1 cellular context compared by ENCODE assay signal in the genomic region with DNA sequence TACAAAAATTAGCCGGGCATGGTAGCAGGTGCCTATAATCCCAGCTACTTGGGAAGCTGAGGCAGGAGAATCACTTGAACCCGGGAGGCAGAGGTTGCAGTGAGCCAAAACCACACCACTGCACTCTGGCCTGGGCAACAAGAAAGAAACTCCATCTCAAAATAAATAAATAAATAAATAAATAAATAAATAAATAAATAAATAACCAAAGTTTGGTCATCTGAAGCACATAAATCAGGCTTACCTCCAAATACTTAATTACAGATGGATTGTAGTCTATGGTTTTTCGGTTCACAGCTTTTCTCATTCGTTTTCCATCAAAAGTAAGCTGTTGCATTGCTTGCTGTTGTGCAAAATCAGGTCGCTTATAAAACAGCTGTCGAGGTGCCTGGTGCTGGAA.
TF ChIP-seq lines count a peak whose summit lies in the region.

No MANE protein-coding gene starts in this region.

TF ChIP-seq in HEK293, 187 proteins besides CTCF, POLR2A, EP300 and RAD21:
- TF ChIP-seq ZNF501 (tag by site-specific recombination; IDR thresholded peaks at IDR 0.05) (0 out of 2 replicates have a peak, but pooled peaks have one; percentile 28), ZNF518A (tag by site-specific recombination; conservative IDR thresholded peaks at IDR 0.05; ENCODE audit: low read depth) (peak; percentile 87), ZBTB11 (tag by site-specific recombination; conservative IDR thresholded peaks at IDR 0.05; ENCODE audit: low read depth) (peak; percentile 60), GLI2 (tag by site-specific recombination; IDR thresholded peaks at IDR 0.05; ENCODE audit: borderline replicate concordance, low read depth) (peak; percentile 42; the same call in 1 of the 2 replicates), ZNF140 (tag by site-specific recombination; IDR thresholded peaks at IDR 0.05) (peak; percentile 76; the same call in 1 of the 2 replicates), ZNF354C (tag by site-specific recombination; IDR thresholded peaks at IDR 0.05; ENCODE audit: borderline replicate concordance, low read depth) (0 out of 2 replicates have a peak, but pooled peaks have one; percentile 63), ZNF433 (tag by site-specific recombination; IDR thresholded peaks at IDR 0.05; ENCODE audit: low read depth) (peak; percentile 40; the same call in 1 of the 2 replicates), ZNF560 (tag by site-specific recombination; IDR thresholded peaks at IDR 0.05; ENCODE audit: borderline replicate concordance) (0 out of 2 replicates have a peak, but pooled peaks have one; percentile 17), ZNF366 (tag by site-specific recombination; conservative IDR thresholded peaks at IDR 0.05) (peak; percentile 35; the same call in 1 of the 2 replicates), ZXDB (tag by site-specific recombination; IDR thresholded peaks at IDR 0.05) (0 out of 2 replicates have a peak, but pooled peaks have one; percentile 45), ZNF404 (tag by site-specific recombination; IDR thresholded peaks at IDR 0.05) (0 out of 2 replicates have a peak, but pooled peaks have one; percentile 43), MZF1 (tag by site-specific recombination; IDR thresholded peaks at IDR 0.05; ENCODE audit: borderline replicate concordance) (peak; percentile 21; the same call in 1 of the 2 replicates), KLF7 (tag by site-specific recombination; IDR thresholded peaks at IDR 0.05; ENCODE audit: borderline replicate concordance) (peak; percentile 58; the same call in 1 of the 2 replicates), ZNF555 (tag by site-specific recombination; conservative IDR thresholded peaks at IDR 0.05) (peak; percentile 78), ZNF19 (tag by site-specific recombination; IDR thresholded peaks at IDR 0.05; ENCODE audit: low read depth) (0 out of 2 replicates have a peak, but pooled peaks have one; percentile 20), ZNF558 (tag by site-specific recombination; IDR thresholded peaks at IDR 0.05) (0 out of 2 replicates have a peak, but pooled peaks have one; percentile 56), ZNF202 (tag by site-specific recombination; IDR thresholded peaks at IDR 0.05; ENCODE audit: borderline replicate concordance) (peak; percentile 79; the same call in 1 of the 2 replicates), ZNF138 (tag by site-specific recombination; IDR thresholded peaks at IDR 0.05; ENCODE audit: borderline replicate concordance) (0 out of 2 replicates have a peak, but pooled peaks have one; percentile 43), ZNF623 (tag by site-specific recombination; IDR thresholded peaks at IDR 0.05) (peak; percentile 75), ZNF394 (tag by site-specific recombination; IDR thresholded peaks at IDR 0.05; ENCODE audit: borderline replicate concordance) (peak; percentile 97), ZFP37 (tag by site-specific recombination; IDR thresholded peaks at IDR 0.05) (0 out of 2 replicates have a peak, but pooled peaks have one; percentile 35), ZNF266 (tag by site-specific recombination; IDR thresholded peaks at IDR 0.05; ENCODE audit: low read depth) (peak; percentile 67; the same call in 1 of the 2 replicates), ZNF292 (tag by site-specific recombination; IDR thresholded peaks at IDR 0.05; ENCODE audit: borderline replicate concordance, low read depth) (0 out of 2 replicates have a peak, but pooled peaks have one; percentile 37), ZNF426 (tag by site-specific recombination; IDR thresholded peaks at IDR 0.05) (peak; percentile 89), ZBTB8A (tag by site-specific recombination; IDR thresholded peaks at IDR 0.05) (peak; percentile 72), ZBTB21 (tag by site-specific recombination; IDR thresholded peaks at IDR 0.05) (peak; percentile 33; the same call in 1 of the 2 replicates), ZNF654 (tag by site-specific recombination; IDR thresholded peaks at IDR 0.05; ENCODE audit: low read depth) (peak; percentile 35; the same call in 1 of the 2 replicates), ZNF510 (tag by site-specific recombination; IDR thresholded peaks at IDR 0.05; ENCODE audit: insufficient replicate concordance) (peak; percentile 76)
- TF ChIP-seq, protein P1, sequence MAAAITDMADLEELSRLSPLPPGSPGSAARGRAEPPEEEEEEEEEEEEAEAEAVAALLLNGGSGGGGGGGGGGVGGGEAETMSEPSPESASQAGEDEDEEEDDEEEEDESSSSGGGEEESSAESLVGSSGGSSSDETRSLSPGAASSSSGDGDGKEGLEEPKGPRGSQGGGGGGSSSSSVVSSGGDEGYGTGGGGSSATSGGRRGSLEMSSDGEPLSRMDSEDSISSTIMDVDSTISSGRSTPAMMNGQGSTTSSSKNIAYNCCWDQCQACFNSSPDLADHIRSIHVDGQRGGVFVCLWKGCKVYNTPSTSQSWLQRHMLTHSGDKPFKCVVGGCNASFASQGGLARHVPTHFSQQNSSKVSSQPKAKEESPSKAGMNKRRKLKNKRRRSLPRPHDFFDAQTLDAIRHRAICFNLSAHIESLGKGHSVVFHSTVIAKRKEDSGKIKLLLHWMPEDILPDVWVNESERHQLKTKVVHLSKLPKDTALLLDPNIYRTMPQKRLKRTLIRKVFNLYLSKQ (tag by site-specific recombination; IDR thresholded peaks at IDR 0.05; ENCODE audit: borderline replicate concordance) = 0 out of 2 replicates have a peak, but pooled peaks have one; percentile 46
- TF ChIP-seq, protein P2, sequence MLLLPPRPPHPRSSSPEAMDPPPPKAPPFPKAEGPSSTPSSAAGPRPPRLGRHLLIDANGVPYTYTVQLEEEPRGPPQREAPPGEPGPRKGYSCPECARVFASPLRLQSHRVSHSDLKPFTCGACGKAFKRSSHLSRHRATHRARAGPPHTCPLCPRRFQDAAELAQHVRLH (tag by site-specific recombination; IDR thresholded peaks at IDR 0.05) = 0 out of 2 replicates have a peak, but pooled peaks have one; percentile 47
- TF ChIP-seq, protein P3, sequence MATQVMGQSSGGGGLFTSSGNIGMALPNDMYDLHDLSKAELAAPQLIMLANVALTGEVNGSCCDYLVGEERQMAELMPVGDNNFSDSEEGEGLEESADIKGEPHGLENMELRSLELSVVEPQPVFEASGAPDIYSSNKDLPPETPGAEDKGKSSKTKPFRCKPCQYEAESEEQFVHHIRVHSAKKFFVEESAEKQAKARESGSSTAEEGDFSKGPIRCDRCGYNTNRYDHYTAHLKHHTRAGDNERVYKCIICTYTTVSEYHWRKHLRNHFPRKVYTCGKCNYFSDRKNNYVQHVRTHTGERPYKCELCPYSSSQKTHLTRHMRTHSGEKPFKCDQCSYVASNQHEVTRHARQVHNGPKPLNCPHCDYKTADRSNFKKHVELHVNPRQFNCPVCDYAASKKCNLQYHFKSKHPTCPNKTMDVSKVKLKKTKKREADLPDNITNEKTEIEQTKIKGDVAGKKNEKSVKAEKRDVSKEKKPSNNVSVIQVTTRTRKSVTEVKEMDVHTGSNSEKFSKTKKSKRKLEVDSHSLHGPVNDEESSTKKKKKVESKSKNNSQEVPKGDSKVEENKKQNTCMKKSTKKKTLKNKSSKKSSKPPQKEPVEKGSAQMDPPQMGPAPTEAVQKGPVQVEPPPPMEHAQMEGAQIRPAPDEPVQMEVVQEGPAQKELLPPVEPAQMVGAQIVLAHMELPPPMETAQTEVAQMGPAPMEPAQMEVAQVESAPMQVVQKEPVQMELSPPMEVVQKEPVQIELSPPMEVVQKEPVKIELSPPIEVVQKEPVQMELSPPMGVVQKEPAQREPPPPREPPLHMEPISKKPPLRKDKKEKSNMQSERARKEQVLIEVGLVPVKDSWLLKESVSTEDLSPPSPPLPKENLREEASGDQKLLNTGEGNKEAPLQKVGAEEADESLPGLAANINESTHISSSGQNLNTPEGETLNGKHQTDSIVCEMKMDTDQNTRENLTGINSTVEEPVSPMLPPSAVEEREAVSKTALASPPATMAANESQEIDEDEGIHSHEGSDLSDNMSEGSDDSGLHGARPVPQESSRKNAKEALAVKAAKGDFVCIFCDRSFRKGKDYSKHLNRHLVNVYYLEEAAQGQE (tag by site-specific recombination; IDR thresholded peaks at IDR 0.05) = peak; percentile 54; the same call in 1 of the 2 replicates
